Comparison of ENCODE assay signal across 27 cellular contexts in the genomic region with DNA sequence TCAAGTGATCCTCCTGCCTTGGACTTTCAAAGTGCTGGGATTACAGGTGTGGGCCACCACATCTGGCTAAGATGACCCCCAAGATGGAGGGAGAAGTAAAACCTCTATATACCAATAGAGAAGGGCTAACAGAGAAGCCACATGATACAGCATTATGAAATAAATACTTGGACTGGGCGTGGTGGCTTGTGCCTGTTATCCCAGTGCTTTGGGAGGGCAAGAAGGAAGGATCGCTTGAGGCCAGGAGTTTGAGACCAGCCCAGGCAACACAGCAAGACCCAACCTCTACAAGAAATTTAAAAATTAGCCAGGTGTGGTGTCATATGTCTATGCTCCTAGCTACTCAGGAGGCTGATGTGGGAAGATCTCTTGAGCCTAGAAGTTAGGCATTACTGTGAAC.
"Had no signal": no experiment of that assay in that cellular context is flagged by ENCODE, and none has a peak within 500 bp of the region (broad histone marks: within the 10 kb centered on the region; RNA-seq: fewer than 3 reads in every experiment).

No MANE protein-coding gene starts in this region.

- H3K27me3 ChIP-seq: body of pancreas, cardiac muscle cell, sigmoid colon, thyroid gland had no signal

- H3K27me3 Mint-ChIP-seq: activated CD4-positive, alpha-beta memory T cell treated with anti-CD3 and anti-CD28 coated beads for 36 hours; effector memory CD8-positive, alpha-beta T cell; T-helper 17 cell had no signal

- ATAC-seq: activated T-cell treated with anti-CD3 and anti-CD28 coated beads, Interleukin-2, amount 50 U/mL, for 72 hours; body of pancreas; effector memory CD8-positive, alpha-beta T cell; esophagus mucosa; mucosa of descending colon; T-helper 17 cell had no signal

- FAIRE-seq: colon, endothelial cell of umbilical vein had no signal

- H3K9me3 Mint-ChIP-seq: activated CD4-positive, alpha-beta memory T cell treated with anti-CD3 and anti-CD28 coated beads for 36 hours; activated naive CD4-positive, alpha-beta T cell treated with anti-CD3 and anti-CD28 coated beads for 36 hours; effector memory CD8-positive, alpha-beta T cell had no signal

- H3K36me3 ChIP-seq: cardiac muscle cell, sigmoid colon, thyroid gland had no signal

- H3K9me3 ChIP-seq: body of pancreas, mucosa of descending colon, sigmoid colon, thyroid gland had no signal

- DNase-seq: activated CD4-positive, alpha-beta memory T cell treated with anti-CD3 and anti-CD28 coated beads for 36 hours; activated CD4-positive, alpha-beta T cell treated with anti-CD3 and anti-CD28 coated beads for 48 hours; activated effector memory CD4-positive, alpha-beta T cell treated with Interleukin-2 at 50 U/mL for 16 hours; activated naive CD4-positive, alpha-beta T cell treated with anti-CD3 and anti-CD28 coated beads for 36 hours; activated T-cell treated with anti-CD3 and anti-CD28 coated beads, Interleukin-2, amount 50 U/mL, for 72 hours; anterior cingulate cortex; body of pancreas; effector memory CD8-positive, alpha-beta T cell; foreskin melanocyte; glutamatergic neuron; hippocampal formation; mesendoderm; mucosa of descending colon; occipital lobe; posterior cingulate gyrus; retina; sigmoid colon; stimulated activated CD4-positive, alpha-beta T cell treated with anti-CD3 and anti-CD28 coated beads, Interleukin-2, amount 100 ng/mL, for 48 hours; stimulated activated CD8-positive, alpha-beta memory T cell treated with anti-CD3 and anti-CD28 coated beads, Interleukin-4, amount 100 ng/mL, for 48 hours; stimulated activated naive CD4-positive, alpha-beta T cell treated with Interleukin-2 at 50 U/mL for 16 hours; SW 1271; T-helper 17 cell; thyroid gland had no signal

- H3K4me3 ChIP-seq: body of pancreas, cardiac muscle cell, mucosa of descending colon, sigmoid colon, thyroid gland had no signal

- H3K27ac Mint-ChIP-seq: activated CD4-positive, alpha-beta memory T cell treated with anti-CD3 and anti-CD28 coated beads for 36 hours; activated naive CD4-positive, alpha-beta T cell treated with anti-CD3 and anti-CD28 coated beads for 36 hours; activated T-cell treated with anti-CD3 and anti-CD28 coated beads, Interleukin-2, amount 50 U/mL, for 72 hours; T-helper 17 cell had no signal

- H3K4me3 Mint-ChIP-seq: activated CD4-positive, alpha-beta memory T cell treated with anti-CD3 and anti-CD28 coated beads for 36 hours; activated naive CD4-positive, alpha-beta T cell treated with anti-CD3 and anti-CD28 coated beads for 36 hours; activated T-cell treated with anti-CD3 and anti-CD28 coated beads, Interleukin-2, amount 50 U/mL, for 72 hours; effector memory CD8-positive, alpha-beta T cell; T-helper 17 cell had no signal

- H3K27ac ChIP-seq: body of pancreas, cardiac muscle cell, sigmoid colon, thyroid gland had no signal
